In the genomic region with DNA sequence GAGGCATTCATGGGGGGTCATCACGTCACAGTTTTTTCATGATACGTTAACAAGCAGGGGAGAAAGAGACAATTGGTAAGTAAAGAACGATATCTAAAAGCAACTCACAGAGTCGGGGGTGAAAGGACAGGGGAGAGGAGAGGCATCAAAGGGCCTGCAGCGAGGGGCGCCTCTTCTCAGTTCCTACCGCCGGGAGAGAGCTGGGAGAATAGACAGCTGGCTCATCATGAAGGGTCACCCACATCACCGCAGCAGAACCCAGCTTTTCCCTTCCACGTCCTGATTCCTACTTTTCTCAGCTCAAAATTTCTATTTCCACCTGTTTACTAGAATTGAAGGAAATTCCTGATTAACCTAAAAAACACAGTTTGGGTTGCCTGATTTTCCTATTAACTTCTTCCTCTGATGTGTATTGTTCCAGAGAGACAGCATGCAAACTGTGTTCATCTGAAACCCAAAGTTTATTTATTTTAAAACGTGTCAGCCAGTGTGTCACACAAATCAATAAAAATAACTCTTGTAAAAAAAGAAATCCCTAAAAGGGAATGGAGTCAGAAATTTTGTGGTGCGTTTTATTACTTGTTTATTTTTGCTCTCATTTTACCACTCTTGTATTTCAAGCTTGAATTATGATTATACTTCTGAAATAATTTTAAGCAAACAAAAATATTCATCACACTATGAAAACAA, we compare ENCODE assay signal across 14 cellular contexts.
DNase-seq lines count a peak whose midpoint lies in the region; ATAC-seq and TF ChIP-seq lines count a peak whose summit lies in the region.
"Had no signal": no experiment of that assay in that cellular context is flagged by ENCODE, and none has a peak within 500 bp of the region (broad histone marks: within the 10 kb centered on the region; RNA-seq: fewer than 3 reads in every experiment).

No MANE protein-coding gene starts in this region.

- H3K36me3 Mint-ChIP-seq in GM23338 (ENCODE audit: low read depth) (no peaks in the 10 kb centered on the region), glutamatergic neuron (ENCODE audit: unreplicated experiment) (peaks cover 7% of the 10 kb centered on the region)
- no peaks in the 10 kb centered on the region for H3K36me3 Mint-ChIP-seq in activated T-cell treated with anti-CD3 and anti-CD28 coated beads, Interleukin-2, amount 50 U/mL, for 4 hours (ENCODE audit: insufficient read depth)
- H3K36me3 Mint-ChIP-seq: CD4-positive, CD25-positive, alpha-beta regulatory T cell had no signal

- H3K27ac Mint-ChIP-seq in GM23338 (no peak overlapping the region; the same call in 1 of the 2 replicates), glutamatergic neuron (ENCODE audit: unreplicated experiment) (peak overlapping the region; percentile 24)
- H3K27ac Mint-ChIP-seq: B cell, HFFc6, IgD-negative memory B cell had no signal

- H3K27me3 Mint-ChIP-seq in GM23338 (ENCODE audit: insufficient read depth, low read depth, poor library complexity) (peaks cover 8% of the 10 kb centered on the region), glutamatergic neuron (ENCODE audit: unreplicated experiment) (peaks cover 6% of the 10 kb centered on the region)
- H3K27me3 Mint-ChIP-seq in activated T-cell treated with anti-CD3 and anti-CD28 coated beads, Interleukin-2, amount 50 U/mL, for 4 hours (ENCODE audit: low read depth), result no peaks in the 10 kb centered on the region

- TF ChIP-seq CTCF in 22Rv1 (IDR thresholded peaks at IDR 0.05) (no peak), GM23338 (conservative IDR thresholded peaks at IDR 0.05; ENCODE audit: low read depth in 2 of 2) (no peak), Loucy (conservative IDR thresholded peaks at IDR 0.05; ENCODE audit: low read length) (no peak), glutamatergic neuron (IDR thresholded peaks at IDR 0.05; ENCODE audit: partially characterized antibody, unreplicated experiment) (no peak)

- H3K4me2 ChIP-seq in GM23338, result no peak overlapping the region
- no peak overlapping the region for H3K4me2 ChIP-seq in Loucy (ENCODE audit: low read depth, low read length, poor library complexity, severe bottlenecking)
- H3K4me2 ChIP-seq: A549, PC-9 had no signal

- H3K79me2 ChIP-seq in GM23338 (replicated peaks; ENCODE audit: insufficient read depth) (no peaks in the 10 kb centered on the region), Loucy (ENCODE audit: insufficient read depth, low read length) (peaks cover 6% of the 10 kb centered on the region; the same call in 1 of the 2 replicates)

- DNase-seq in GM23338 (ENCODE audit: low spot score), result peak; percentile 22
- DNase-seq in glutamatergic neuron, result no peak
- no peak for DNase-seq in activated T-cell treated with anti-CD3 and anti-CD28 coated beads, Interleukin-2, amount 50 U/mL, for 4 hours
- no peak for DNase-seq in KBM-7

- no peaks in the 10 kb centered on the region for H3K9me3 Mint-ChIP-seq in GM23338
- peaks cover 6% of the 10 kb centered on the region for H3K9me3 Mint-ChIP-seq in glutamatergic neuron (ENCODE audit: unreplicated experiment)
- H3K9me3 Mint-ChIP-seq in activated T-cell treated with anti-CD3 and anti-CD28 coated beads, Interleukin-2, amount 50 U/mL, for 4 hours, result no peaks in the 10 kb centered on the region
- H3K9me3 Mint-ChIP-seq: HFFc6, IgD-negative memory B cell had no signal

- no peaks in the 10 kb centered on the region for H3F3A ChIP-seq in GM23338 (replicated peaks; ENCODE audit: low read depth)
- peaks cover 10% of the 10 kb centered on the region; the same call in 1 of the 2 replicates for H3F3A ChIP-seq in Loucy (ENCODE audit: low read depth)

- no peaks in the 10 kb centered on the region for H3K27me3 ChIP-seq in GM23338 (ENCODE audit: insufficient read depth)
- no peaks in the 10 kb centered on the region for H3K27me3 ChIP-seq in Loucy (ENCODE audit: insufficient read depth, low read length, poor library complexity, severe bottlenecking)

- H3K4me3 Mint-ChIP-seq in GM23338 (no peak overlapping the region), glutamatergic neuron (ENCODE audit: unreplicated experiment) (no peak overlapping the region)
- H3K4me3 Mint-ChIP-seq in activated T-cell treated with anti-CD3 and anti-CD28 coated beads, Interleukin-2, amount 50 U/mL, for 4 hours, result no peak overlapping the region
- H3K4me3 Mint-ChIP-seq: B cell; CD4-positive, CD25-positive, alpha-beta regulatory T cell; HFFc6; IgD-negative memory B cell had no signal

- in situ Hi-C loops in KBM-7 (cut with MboI; ENCODE audit: low pct_unique_long_range_greater_than_20kb, low sequenced_read_pairs), result loop anchor here (10.0 kb wide), 1 partner anchor 340 kb away; no protein-coding TSS in a partner anchor

- no peaks in the 10 kb centered on the region for H3K9me2 ChIP-seq in GM23338 (ENCODE audit: insufficient read depth)
- no peaks in the 10 kb centered on the region for H3K9me2 ChIP-seq in Loucy (replicated peaks; ENCODE audit: low read depth, low read length)

- H3K9ac ChIP-seq in Loucy (ENCODE audit: low read depth, low read length, poor library complexity, severe bottlenecking), result peak overlapping the region; percentile 50

- H3K9me3 ChIP-seq in Loucy (ENCODE audit: insufficient read depth, low read depth, low read length), result no peaks in the 10 kb centered on the region
- H3K9me3 ChIP-seq: A549 had no signal

- H4K20me1 ChIP-seq in GM23338 (replicated peaks; ENCODE audit: insufficient read depth), result no peaks in the 10 kb centered on the region
- H4K20me1 ChIP-seq in Loucy (ENCODE audit: insufficient read depth, low read length, poor library complexity, severe bottlenecking), result no peaks in the 10 kb centered on the region

- H3K4me1 Mint-ChIP-seq in GM23338 (peaks cover 13% of the 10 kb centered on the region), glutamatergic neuron (ENCODE audit: low read depth, unreplicated experiment) (peaks cover 28% of the 10 kb centered on the region)
- H3K4me1 Mint-ChIP-seq in activated T-cell treated with anti-CD3 and anti-CD28 coated beads, Interleukin-2, amount 50 U/mL, for 4 hours (ENCODE audit: low read depth), result peaks cover 5% of the 10 kb centered on the region

- H3K4me1 ChIP-seq in GM23338 (ENCODE audit: insufficient read depth) (no peaks in the 10 kb centered on the region), Loucy (ENCODE audit: insufficient read depth, low read length, poor library complexity, severe bottlenecking) (peaks cover 49% of the 10 kb centered on the region)
- H3K4me1 ChIP-seq: A549 had no signal

- H2AFZ ChIP-seq in GM23338 (no peak overlapping the region), Loucy (ENCODE audit: low read length) (no peak overlapping the region)
- H2AFZ ChIP-seq: PC-9 had no signal

- H3K27ac ChIP-seq in 22Rv1 (peak overlapping the region; percentile 65), GM23338 (ENCODE audit: low read depth) (no peak overlapping the region)
- H3K27ac ChIP-seq: A549, PC-9 had no signal

- no peaks in the 10 kb centered on the region for H3K36me3 ChIP-seq in GM23338 (ENCODE audit: insufficient read depth)
- no peaks in the 10 kb centered on the region for H3K36me3 ChIP-seq in Loucy (ENCODE audit: insufficient read depth, low read length)

- ATAC-seq in GM23338 (peak; percentile 48), HG03439 (IDR thresholded peaks at IDR 0.05; ENCODE audit: unreplicated experiment) (no peak), HG03442 (IDR thresholded peaks at IDR 0.05; ENCODE audit: unreplicated experiment) (no peak)
- ATAC-seq in activated T-cell treated with anti-CD3 and anti-CD28 coated beads, Interleukin-2, amount 50 U/mL, for 4 hours, result no peak

- no peak overlapping the region for H3K4me3 ChIP-seq in GM23338
- H3K4me3 ChIP-seq in Loucy (ENCODE audit: low read length, poor library complexity, severe bottlenecking), result no peak overlapping the region
- H3K4me3 ChIP-seq: A549, PC-9 had no signal

TF ChIP-seq in GM23338, 12 proteins besides CTCF, POLR2A, EP300 and RAD21:
- TF ChIP-seq, protein P1, sequence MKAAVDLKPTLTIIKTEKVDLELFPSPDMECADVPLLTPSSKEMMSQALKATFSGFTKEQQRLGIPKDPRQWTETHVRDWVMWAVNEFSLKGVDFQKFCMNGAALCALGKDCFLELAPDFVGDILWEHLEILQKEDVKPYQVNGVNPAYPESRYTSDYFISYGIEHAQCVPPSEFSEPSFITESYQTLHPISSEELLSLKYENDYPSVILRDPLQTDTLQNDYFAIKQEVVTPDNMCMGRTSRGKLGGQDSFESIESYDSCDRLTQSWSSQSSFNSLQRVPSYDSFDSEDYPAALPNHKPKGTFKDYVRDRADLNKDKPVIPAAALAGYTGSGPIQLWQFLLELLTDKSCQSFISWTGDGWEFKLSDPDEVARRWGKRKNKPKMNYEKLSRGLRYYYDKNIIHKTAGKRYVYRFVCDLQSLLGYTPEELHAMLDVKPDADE (IDR thresholded peaks at IDR 0.05), result no peak
- TF ChIP-seq STAT1 (IDR thresholded peaks at IDR 0.05; ENCODE audit: unreplicated experiment) (no peak), NANOG (IDR thresholded peaks at IDR 0.05; ENCODE audit: borderline replicate concordance) (no peak)
